In the genomic region with DNA sequence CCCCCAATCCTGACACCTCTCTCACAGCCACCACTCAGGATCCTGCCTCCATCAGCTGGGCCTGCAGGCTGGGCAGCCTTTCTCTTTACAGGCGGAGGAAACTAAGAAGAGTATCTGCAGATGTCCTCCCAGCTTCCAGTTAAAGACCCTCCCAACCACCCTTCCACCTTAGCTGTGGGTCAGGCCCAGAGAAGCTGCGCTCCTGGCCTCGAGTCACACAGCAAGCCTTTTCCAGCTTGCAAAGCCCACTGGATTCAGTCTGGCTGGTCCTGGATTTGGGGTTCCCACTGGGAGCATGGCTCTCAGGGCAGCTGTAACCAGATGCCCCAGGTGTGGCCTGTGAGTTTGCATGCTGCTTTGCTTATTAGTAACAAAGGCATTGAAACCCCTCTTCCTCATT, we compare ENCODE assay signal across 19 cellular contexts. TPM values are rescaled to one million over a fixed set of nuclear protein-coding genes. Genes with fewer than 3 reads are reported as not detected.
A peak's percentile ranks its signal among the peaks of the same experiment; 100 is the strongest.
DNase-seq lines count a peak whose midpoint lies in the region; ATAC-seq and TF ChIP-seq lines count a peak whose summit lies in the region.
"Had no signal": no experiment of that assay in that cellular context is flagged by ENCODE, and none has a peak within 500 bp of the region (broad histone marks: within the 10 kb centered on the region; RNA-seq: fewer than 3 reads in every experiment).

No MANE protein-coding gene starts in this region.

- in situ Hi-C loops in gastrocnemius medialis (cut with MboI; ENCODE audit: low sequenced_read_pairs in 4 of 4), result no loop called here
- in situ Hi-C loops in GM23248 (cut with MboI), result no loop called here

- no peaks in the 10 kb centered on the region for H3K27me3 ChIP-seq in BLaER1 treated with 17β-estradiol and CSF1 and Interleukin-3, amounts not matched to agents 10 nM and 100 nM
- no peaks in the 10 kb centered on the region for H3K27me3 ChIP-seq in gastroesophageal sphincter
- no peaks in the 10 kb centered on the region for H3K27me3 ChIP-seq in gastrocnemius medialis
- H3K27me3 ChIP-seq in GM23248 (replicated peaks; ENCODE audit: insufficient read depth), result 0 out of 2 replicates have a peak, but pooled peaks cover 10% of the 10 kb centered on the region
- H3K27me3 ChIP-seq: MG63 had no signal

- 0 out of 22 replicates have a peak overlapping the region, but pooled peaks of 2 of the 11 experiments have one; percentile 3 to 29 for H3K9ac ChIP-seq in BLaER1 treated with 17β-estradiol and CSF1 and Interleukin-3, amounts not matched to agents 10 nM and 100 nM
- H3K9ac ChIP-seq in GM23248, result no peak overlapping the region
- H3K9ac ChIP-seq: parathyroid adenoma had no signal

- no peak for TF ChIP-seq EP300 in gastroesophageal sphincter (IDR thresholded peaks at IDR 0.05)

- H3K4me3 ChIP-seq in BLaER1 treated with 17β-estradiol and CSF1 and Interleukin-3, amounts not matched to agents 10 nM and 100 nM, result no peak overlapping the region
- H3K4me3 ChIP-seq in gastroesophageal sphincter, result no peak overlapping the region
- no peak overlapping the region for H3K4me3 ChIP-seq in gastrocnemius medialis
- H3K4me3 ChIP-seq in GM23248, result no peak overlapping the region
- H3K4me3 ChIP-seq: MG63 had no signal

- intact Hi-C loops in gastrocnemius medialis (cut with DNase I; ENCODE audit: low total_unique reads), result loop anchor here (5.0 kb wide), 1 partner anchor 111 kb away; a partner anchor contains a TSS

- peak overlapping the region; percentile 18 to 98 (median 59); a peak in 19 of 22 replicates for H3K4me2 ChIP-seq in BLaER1 treated with 17β-estradiol and CSF1 and Interleukin-3, amounts not matched to agents 10 nM and 100 nM
- no peak overlapping the region for H3K4me2 ChIP-seq in GM23248 (ENCODE audit: unreplicated experiment)

- peaks cover 35 to 74% (median 51%) of the 10 kb centered on the region in 10 experiments for H3K4me1 ChIP-seq in BLaER1 treated with 17β-estradiol and CSF1 and Interleukin-3, amounts not matched to agents 10 nM and 100 nM
- H3K4me1 ChIP-seq in gastroesophageal sphincter (peaks cover 15 to 99% (median 46%) of the 10 kb centered on the region in 3 donors), gastrocnemius medialis (peaks cover 44 to 47% of the 10 kb centered on the region in 2 donors), GM23248 (ENCODE audit: insufficient read depth) (0 out of 2 replicates have a peak, but pooled peaks cover 5% of the 10 kb centered on the region)
- H3K4me1 ChIP-seq: Caco-2, parathyroid adenoma had no signal

- peak overlapping the region in 1 of 11 experiments; percentile 21; a peak in 2 of 22 replicates for H3K27ac ChIP-seq in BLaER1 treated with 17β-estradiol and CSF1 and Interleukin-3, amounts not matched to agents 10 nM and 100 nM
- peak overlapping the region in 3 of 4 donors; percentile 86 to 90 (median 86) for H3K27ac ChIP-seq in gastroesophageal sphincter
- H3K27ac ChIP-seq in gastrocnemius medialis, result peak overlapping the region; percentile 76 to 89 (median 86)
- H3K27ac ChIP-seq in GM23248, result no peak overlapping the region

- H3F3A ChIP-seq in GM23248 (ENCODE audit: insufficient read depth), result 0 out of 2 replicates have a peak, but pooled peaks cover 14% of the 10 kb centered on the region

- H2AFZ ChIP-seq in GM23248, result no peak overlapping the region
- H2AFZ ChIP-seq: parathyroid adenoma had no signal

- H3K9me2 ChIP-seq in GM23248 (ENCODE audit: insufficient read depth), result no peaks in the 10 kb centered on the region

- TF ChIP-seq CTCF in gastroesophageal sphincter (IDR thresholded peaks at IDR 0.05) (no peak), gastrocnemius medialis (IDR thresholded peaks at IDR 0.05 in 4 of 5, conservative IDR thresholded peaks at IDR 0.05 in 1 of 5) (no peak)

- no peaks in the 10 kb centered on the region for H3K79me2 ChIP-seq in GM23248 (ENCODE audit: insufficient read depth)
- H3K79me2 ChIP-seq: parathyroid adenoma had no signal

- DNase-seq in NCI-H526 treated with DMSO at 0.1 percent for 48 hours (lab: John Stamatoyannopoulos, UW) (peak; percentile 81), gastrocnemius medialis (no peak), GM23248 (no peak), GDM1 (lab: John Stamatoyannopoulos, UW) (no peak), DMS53 (lab: John Stamatoyannopoulos, UW) (no peak)
- DNase-seq: activated naive CD4-positive, alpha-beta T cell treated with Interleukin-2 at 50 U/mL for 16 hours; activated T-cell treated with anti-CD3 and anti-CD28 coated beads, Interleukin-2, amount 50 U/mL, for 1 hour; Caco-2; EL; foreskin melanocyte; MG63; NCI-H146; NCI-H226; SHP77 had no signal

- no peaks in the 10 kb centered on the region for H3K36me3 ChIP-seq in BLaER1 treated with 17β-estradiol and CSF1 and Interleukin-3, amounts not matched to agents 10 nM and 100 nM
- H3K36me3 ChIP-seq in gastroesophageal sphincter (no peaks in the 10 kb centered on the region), gastrocnemius medialis (no peaks in the 10 kb centered on the region), GM23248 (ENCODE audit: low read depth) (no peaks in the 10 kb centered on the region)
- H3K36me3 ChIP-seq: MG63 had no signal

- H4K20me1 ChIP-seq in BLaER1 treated with 17β-estradiol and CSF1 and Interleukin-3, amounts not matched to agents 10 nM and 100 nM, result peaks cover 0 to 13% (median 0%) of the 10 kb centered on the region in 11 experiments; a peak in 4 of 22 replicates
- no peaks in the 10 kb centered on the region for H4K20me1 ChIP-seq in GM23248 (ENCODE audit: insufficient read depth)

- H3K9me3 ChIP-seq in BLaER1 treated with 17β-estradiol and CSF1 and Interleukin-3, amounts not matched to agents 10 nM and 100 nM (replicated peaks in 1 of 11), result no peaks in the 10 kb centered on the region
- H3K9me3 ChIP-seq in gastroesophageal sphincter (no peaks in the 10 kb centered on the region), gastrocnemius medialis (no peaks in the 10 kb centered on the region), GM23248 (ENCODE audit: low read depth) (no peaks in the 10 kb centered on the region)
- H3K9me3 ChIP-seq: Caco-2, MG63 had no signal

- ATAC-seq in gastroesophageal sphincter (no peak), gastrocnemius medialis (no peak), HG02588 (IDR thresholded peaks at IDR 0.05; ENCODE audit: unreplicated experiment) (no peak)

- TF ChIP-seq POLR2A in gastroesophageal sphincter (IDR thresholded peaks at IDR 0.05) (no peak), gastrocnemius medialis (IDR thresholded peaks at IDR 0.05) (no peak)

- WGBS in gastroesophageal sphincter (ENCODE audit: low coverage in 1 of 2), 2 donors, result 100% methylated on average over 1 of the region's 3 CpGs; no CpG with 5 or more reads in 1 of the 2 donors
- WGBS in GM23248 (ENCODE audit: low coverage in 1 of 2, low lambda C conversion rate in 2 of 2, missing lambda C conversion rate in 2 of 2), 2 experiments, result 69 to 75% methylated on average over 3 of the region's 3 CpGs

RNA-seq across cellular contexts. Expression of a gene that starts 19.9 kb away (rescaled TPM):
- 10 to 100 TPM in 3 of 4 donors, 1 to 10 TPM in 1; 6.1 to 25.5 (median 10.2) TPM for total RNA-seq in gastroesophageal sphincter
- total RNA-seq in gastrocnemius medialis, result 1 to 10 TPM; 2.9 to 8.2 (median 3.5) TPM
- not detected in 2 replicates for total RNA-seq in GM23248 (2014; rRNA removed; shearing (Covaris generic))
- not detected in 2 replicates for polyA plus RNA-seq in GM23248 (2016; fragmentation: Nextera tagmentation; extraction: Ambion mirVana)
- polyA plus RNA-seq: AG04450 had no signal

RNA-seq across cellular contexts. Expression of a gene that starts 58.7 kb away (rescaled TPM):
- total RNA-seq in gastroesophageal sphincter (10 to 100 TPM in 3 of 4 donors, 1 to 10 TPM in 1; 9.2 to 15.6 (median 14.1) TPM), gastrocnemius medialis (10 to 100 TPM; 15.9 to 30.8 (median 23.1) TPM)
- not detected in 2 replicates for total RNA-seq in GM23248 (2014; rRNA removed; shearing (Covaris generic))
- 0.19 TPM in 1 of 2 replicates, not detected in the other for polyA plus RNA-seq in GM23248 (2016; fragmentation: Nextera tagmentation; extraction: Ambion mirVana)

Comparison
In these comparisons a context has a peak if more than half of its experiments do, and no peak if none do; other contexts are left out.
1. RNA of a gene that starts 58.7 kb away (total RNA-seq): 15.9 to 30.8 TPM in gastrocnemius medialis and 9.2 to 15.6 TPM in gastroesophageal sphincter; not detected in GM23248; every median in the first group is over 10 times any median in the second.